ENCODE assay signal across 25 cellular contexts in the genomic region with DNA sequence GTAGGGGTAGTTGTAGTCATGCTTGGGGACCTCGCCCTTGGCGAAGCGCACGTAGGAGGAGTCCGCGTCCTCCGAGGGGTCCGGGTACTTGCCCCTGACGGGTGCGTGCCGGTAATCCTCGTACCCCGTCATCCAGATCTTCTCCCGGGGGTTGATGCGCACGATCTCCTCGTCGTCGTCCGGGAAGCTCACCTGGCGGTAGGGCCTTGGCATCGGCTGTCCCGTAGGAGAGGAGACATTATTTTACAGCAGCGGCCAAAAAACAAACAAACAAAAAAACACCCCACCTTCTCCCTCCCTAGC.
"Had no signal": no experiment of that assay in that cellular context is flagged by ENCODE, and none has a peak within 500 bp of the region (broad histone marks: within the 10 kb centered on the region; RNA-seq: fewer than 3 reads in every experiment).

No MANE protein-coding gene starts in this region.

- H3K4me1 ChIP-seq: SJCRH30 had no signal

- H3K27me3 ChIP-seq: SJCRH30 had no signal

- ATAC-seq: K562, Right ventricle myocardium inferior, SK-N-SH treated with all-trans-retinoic acid at 6 μM for 48 hours had no signal

- DNase-seq: Kasumi-1, MM.1S, NCI-H1048, NCI-H1105, NCI-H1417, NCI-H1436 treated with DMSO at 0.1 percent for 48 hours, NCI-H1694 treated with DMSO at 0.1 percent for 48 hours, NCI-H1930, NCI-H2081, NCI-H2171, NCI-H226, NCI-H446, NCI-H510A, NCI-H524 treated with DMSO at 0.1 percent for 48 hours, NCI-H69, NCI-H774, RPMI8226, SHP77 treated with DMSO at 0.1 percent for 48 hours, SJCRH30 had no signal

- H3K27ac ChIP-seq: KMS-11, SJCRH30 had no signal

- H3K36me3 Mint-ChIP-seq: IgD-negative memory B cell had no signal

- H3K9me3 ChIP-seq: SJCRH30 had no signal

- H3K9ac ChIP-seq: KMS-11 had no signal

- FAIRE-seq: K562, RCC 7860 had no signal

- H3K4me3 ChIP-seq: K562, SJCRH30 had no signal

- H3K4me2 ChIP-seq: KMS-11 had no signal
